ENCODE assay signal across 8 cellular contexts in the genomic region with DNA sequence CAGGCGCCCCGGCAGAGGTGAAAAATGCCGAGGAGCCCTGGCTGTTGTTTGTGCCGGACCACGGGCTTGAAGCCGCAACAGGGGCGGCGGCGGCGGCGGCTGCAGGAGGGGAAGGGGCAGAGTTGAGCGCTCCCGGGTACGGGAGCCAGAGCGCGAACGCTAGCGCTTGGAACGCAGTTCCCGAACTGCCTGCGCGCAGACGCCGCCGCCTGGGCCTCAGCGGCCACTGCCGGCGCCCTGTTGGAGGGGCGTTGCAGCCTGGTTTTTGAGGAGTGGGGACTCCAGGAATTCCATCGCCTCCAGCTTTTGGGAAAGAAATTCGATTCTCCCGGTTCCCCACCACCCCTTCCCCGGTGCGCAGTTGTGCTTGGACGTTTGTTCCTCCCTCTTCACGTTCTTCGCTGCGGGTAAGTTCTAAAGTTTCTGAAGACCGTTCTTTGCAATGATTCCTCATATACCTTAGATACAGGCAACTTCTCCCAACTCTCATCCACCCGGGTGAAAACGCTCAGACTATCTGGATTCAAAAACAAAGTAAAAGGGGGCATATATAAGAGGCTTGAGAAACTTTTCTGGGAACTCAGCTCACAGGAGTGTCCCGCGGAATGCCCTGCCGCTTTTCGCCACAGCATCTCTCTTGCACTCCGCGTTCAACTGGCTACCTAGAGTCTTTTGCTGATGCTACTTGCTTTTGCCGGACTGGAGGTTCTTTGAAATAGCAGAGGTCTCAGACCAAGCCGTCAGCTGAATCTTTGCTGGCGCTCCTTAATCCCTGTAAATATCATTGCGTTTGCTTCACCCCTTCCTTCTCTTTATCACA. TPM values are rescaled to one million over a fixed set of nuclear protein-coding genes. Genes with fewer than 3 reads are reported as not detected.
DNase-seq lines count a peak whose midpoint lies in the region; ATAC-seq and TF ChIP-seq lines count a peak whose summit lies in the region.

No MANE protein-coding gene starts in this region.

- H3K9me3 Mint-ChIP-seq in CD8-positive, alpha-beta T cell = no peaks in the 10 kb centered on the region
- no peaks in the 10 kb centered on the region; the same call in 2 of the 3 replicates for H3K9me3 Mint-ChIP-seq in GM23338
- no peaks in the 10 kb centered on the region for H3K9me3 Mint-ChIP-seq in stimulated activated naive B cell treated with anti-CD40 and anti-IgM and Interleukin-4, amounts not matched to agents 10 μg/mL and 1 μg/mL and 100 μg/mL, for 72 hours

- no peak for DNase-seq in CD8-positive, alpha-beta T cell
- DNase-seq in GM23338 (ENCODE audit: low spot score) (peak; percentile 75), SJCRH30 (peak; percentile 56 to 68), dedifferentiated amniotic fluid mesenchymal stem cell (ENCODE audit: extremely low spot score) (peak; percentile 36), left lobe of liver (ENCODE audit: low spot score) (peak; percentile 63)
- DNase-seq in stimulated activated naive B cell treated with anti-CD40 and anti-IgM and Interleukin-4, amounts not matched to agents 10 μg/mL and 1 μg/mL and 100 μg/mL, for 72 hours = no peak

- no peak for ATAC-seq in CD8-positive, alpha-beta T cell
- ATAC-seq in GM23338 (peak; percentile 52), left lobe of liver (peak; percentile 59), GM21381 (IDR thresholded peaks at IDR 0.05; ENCODE audit: unreplicated experiment) (no peak), GM18868 (IDR thresholded peaks at IDR 0.05; ENCODE audit: unreplicated experiment) (no peak)
- no peak for ATAC-seq in stimulated activated naive B cell treated with anti-CD40 and anti-IgM and Interleukin-4, amounts not matched to agents 10 μg/mL and 1 μg/mL and 100 μg/mL, for 72 hours (replicated peaks)

- TF ChIP-seq CTCF in CD8-positive, alpha-beta T cell (IDR thresholded peaks at IDR 0.05) = no peak
- TF ChIP-seq CTCF in GM23338 (conservative IDR thresholded peaks at IDR 0.05; ENCODE audit: low read depth in 2 of 2) = 0 out of 4 replicates have a peak, but pooled peaks of 1 of the 2 experiments have one; percentile 6

- H3K36me3 Mint-ChIP-seq in CD8-positive, alpha-beta T cell = no peaks in the 10 kb centered on the region
- no peaks in the 10 kb centered on the region for H3K36me3 Mint-ChIP-seq in GM23338 (ENCODE audit: low read depth)
- H3K36me3 Mint-ChIP-seq in stimulated activated naive B cell treated with anti-CD40 and anti-IgM and Interleukin-4, amounts not matched to agents 10 μg/mL and 1 μg/mL and 100 μg/mL, for 72 hours = no peaks in the 10 kb centered on the region

- CTCF ChIA-PET in CD8-positive, alpha-beta T cell (lab: Charles Lee) = no interaction called here

- H4K20me1 ChIP-seq in GM23338 (replicated peaks; ENCODE audit: insufficient read depth) = 0 out of 2 replicates have a peak, but pooled peaks cover 3% of the 10 kb centered on the region

- H3F3A ChIP-seq in GM23338 (replicated peaks; ENCODE audit: low read depth) = no peaks in the 10 kb centered on the region; the same call in 1 of the 2 replicates

- no peaks in the 10 kb centered on the region for H3K36me3 ChIP-seq in CD8-positive, alpha-beta T cell (ENCODE audit: insufficient read depth, low read length)
- H3K36me3 ChIP-seq in GM23338 (ENCODE audit: insufficient read depth) = no peaks in the 10 kb centered on the region
- no peaks in the 10 kb centered on the region for H3K36me3 ChIP-seq in SJCRH30

- peaks cover 4% of the 10 kb centered on the region for H3K9me2 ChIP-seq in GM23338 (ENCODE audit: insufficient read depth)

- no peaks in the 10 kb centered on the region; the same call in 1 of the 2 replicates for H3K79me2 ChIP-seq in GM23338 (replicated peaks; ENCODE audit: insufficient read depth)

- peak overlapping the region; percentile 98 for H3K4me2 ChIP-seq in GM23338

- peaks cover 30% of the 10 kb centered on the region for H3K27me3 ChIP-seq in CD8-positive, alpha-beta T cell (ENCODE audit: insufficient read depth, low read length)
- H3K27me3 ChIP-seq in GM23338 (ENCODE audit: insufficient read depth) (peaks cover 35% of the 10 kb centered on the region), SJCRH30 (no peaks in the 10 kb centered on the region)

- no peaks in the 10 kb centered on the region for H3K9me3 ChIP-seq in CD8-positive, alpha-beta T cell (ENCODE audit: low read length)
- H3K9me3 ChIP-seq in SJCRH30 (replicated peaks) = no peaks in the 10 kb centered on the region

- H3K4me3 ChIP-seq in CD8-positive, alpha-beta T cell (ENCODE audit: low read depth, low read length) = peak overlapping the region; percentile 50
- H3K4me3 ChIP-seq in GM23338 = peak overlapping the region; percentile 92
- peak overlapping the region; percentile 67 for H3K4me3 ChIP-seq in SJCRH30

- no peak overlapping the region for H3K27ac Mint-ChIP-seq in CD8-positive, alpha-beta T cell
- no peak overlapping the region for H3K27ac Mint-ChIP-seq in GM23338
- peak overlapping the region; percentile 44 for H3K27ac Mint-ChIP-seq in stimulated activated naive B cell treated with anti-CD40 and anti-IgM and Interleukin-4, amounts not matched to agents 10 μg/mL and 1 μg/mL and 100 μg/mL, for 72 hours

- peaks cover 37% of the 10 kb centered on the region for H3K4me1 Mint-ChIP-seq in CD8-positive, alpha-beta T cell (ENCODE audit: low read depth)
- peaks cover 22% of the 10 kb centered on the region for H3K4me1 Mint-ChIP-seq in GM23338
- H3K4me1 Mint-ChIP-seq in stimulated activated naive B cell treated with anti-CD40 and anti-IgM and Interleukin-4, amounts not matched to agents 10 μg/mL and 1 μg/mL and 100 μg/mL, for 72 hours = peaks cover 29 to 45% of the 10 kb centered on the region in 2 donors

- peak overlapping the region; percentile 97 for H2AFZ ChIP-seq in GM23338

- H3K4me1 ChIP-seq in CD8-positive, alpha-beta T cell (ENCODE audit: insufficient read depth, low read length) = peaks cover 27% of the 10 kb centered on the region
- H3K4me1 ChIP-seq in GM23338 (ENCODE audit: insufficient read depth) (peaks cover 17% of the 10 kb centered on the region), SJCRH30 (no peaks in the 10 kb centered on the region)

- H3K27ac ChIP-seq in CD8-positive, alpha-beta T cell (ENCODE audit: low read depth, low read length) = no peak overlapping the region
- no peak overlapping the region for H3K27ac ChIP-seq in GM23338 (ENCODE audit: low read depth)
- H3K27ac ChIP-seq in SJCRH30 = no peak overlapping the region; the same call in 1 of the 2 replicates

- H3K4me3 Mint-ChIP-seq in CD8-positive, alpha-beta T cell = peak overlapping the region; percentile 80
- peak overlapping the region; percentile 95 for H3K4me3 Mint-ChIP-seq in GM23338
- H3K4me3 Mint-ChIP-seq in stimulated activated naive B cell treated with anti-CD40 and anti-IgM and Interleukin-4, amounts not matched to agents 10 μg/mL and 1 μg/mL and 100 μg/mL, for 72 hours = peak overlapping the region; percentile 88 to 92

- peaks cover 65% of the 10 kb centered on the region for H3K27me3 Mint-ChIP-seq in CD8-positive, alpha-beta T cell (ENCODE audit: low read depth)
- H3K27me3 Mint-ChIP-seq in GM23338 (ENCODE audit: insufficient read depth, low read depth, poor library complexity) = peaks cover 44% of the 10 kb centered on the region
- H3K27me3 Mint-ChIP-seq in stimulated activated naive B cell treated with anti-CD40 and anti-IgM and Interleukin-4, amounts not matched to agents 10 μg/mL and 1 μg/mL and 100 μg/mL, for 72 hours = peaks cover 71 to 72% of the 10 kb centered on the region in 2 donors

- POLR2A ChIA-PET in CD8-positive, alpha-beta T cell (lab: Charles Lee) = no interaction called here

- intact Hi-C loops in CD8-positive, alpha-beta T cell (cut with DNase I, micrococcal nuclease) = no loop called here

TF ChIP-seq in GM23338, 12 proteins besides CTCF, POLR2A, EP300 and RAD21:
- TF ChIP-seq ZNF331 (CRISPR knock-in tag; IDR thresholded peaks at IDR 0.05; ENCODE audit: low read depth) (no peak), EZH2 (IDR thresholded peaks at IDR 0.05; ENCODE audit: low read depth, unreplicated experiment) (peak; percentile 73)

RNA-seq across cellular contexts. Expression of a gene that starts 1.0 kb away (rescaled TPM):
- not detected for total RNA-seq in CD8-positive, alpha-beta T cell
- total RNA-seq in GM23338 (2014; rRNA removed; shearing (Covaris generic)) = 6.1 and 6.8 TPM in 2 replicates
- 0.53 and 0.68 TPM in 2 replicates for polyA plus RNA-seq in GM23338 (2016; fragmentation: Nextera tagmentation; extraction: Ambion mirVana)
- 1.2 and 1.3 TPM in 2 replicates for total RNA-seq in SJCRH30 (2014; rRNA removed; shearing (Covaris generic))
- 3.9 TPM for total RNA-seq in left lobe of liver

Comparison
In these comparisons a context has a peak if more than half of its experiments do, and no peak if none do; other contexts are left out.
1. ATAC-seq: peak in GM23338 (single experiment) and left lobe of liver (single experiment); none in CD8-positive, alpha-beta T cell (single experiment), stimulated activated naive B cell treated with anti-CD40 and anti-IgM and Interleukin-4, amounts not matched to agents 10 μg/mL and 1 μg/mL and 100 μg/mL, for 72 hours (0 of 2), GM21381 (single experiment) and GM18868 (single experiment).
2. DNase-seq: peak in GM23338 (single experiment), SJCRH30 (2 of 2), dedifferentiated amniotic fluid mesenchymal stem cell (single experiment) and left lobe of liver (single experiment); none in CD8-positive, alpha-beta T cell (0 of 7) and stimulated activated naive B cell treated with anti-CD40 and anti-IgM and Interleukin-4, amounts not matched to agents 10 μg/mL and 1 μg/mL and 100 μg/mL, for 72 hours (single experiment).
3. Peak in every context shown above with its lines, with median percentiles within 50 percentile points of each other: H3K4me3 ChIP-seq and H3K4me3 Mint-ChIP-seq.